16 cellular contexts compared by ENCODE assay signal in the genomic region with DNA sequence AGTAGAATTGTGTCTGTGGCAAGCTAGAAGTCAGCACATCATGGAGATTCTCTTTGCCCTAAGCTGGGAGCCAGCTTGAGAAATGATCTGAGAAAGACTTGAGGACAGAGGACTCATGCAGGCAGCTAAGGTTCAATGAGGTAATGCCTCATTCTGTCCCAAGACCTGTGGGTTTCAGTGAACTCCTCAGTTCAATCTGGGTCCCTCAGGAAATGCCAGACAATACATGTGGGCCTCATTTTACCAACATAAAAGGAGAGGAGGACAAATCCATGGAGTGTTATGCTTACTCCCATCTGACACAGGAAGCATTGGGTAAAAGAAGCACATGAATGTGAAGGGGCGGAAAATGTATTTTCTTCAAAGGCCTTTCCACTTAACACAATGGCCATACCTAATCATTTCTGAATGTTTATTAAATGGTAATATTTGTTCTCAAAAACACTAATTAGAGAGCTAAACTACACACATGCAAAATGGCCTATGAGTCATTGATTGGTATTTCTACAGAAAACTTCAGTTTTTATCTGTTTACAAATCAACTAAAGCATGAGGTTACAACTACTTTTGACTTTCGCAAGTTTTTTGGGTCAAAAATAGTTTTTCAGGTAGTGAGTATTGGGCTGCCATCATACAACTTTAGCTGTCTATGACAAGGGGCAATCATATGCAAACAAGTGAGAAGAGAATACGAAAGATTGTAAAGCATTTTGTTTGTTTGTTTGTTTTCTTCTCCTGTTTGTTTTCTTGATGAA.
A peak's percentile ranks its signal among the peaks of the same experiment; 100 is the strongest.
DNase-seq lines count a peak whose midpoint lies in the region; TF ChIP-seq lines count a peak whose summit lies in the region.
"Had no signal": no experiment of that assay in that cellular context is flagged by ENCODE, and none has a peak within 500 bp of the region (broad histone marks: within the 10 kb centered on the region; RNA-seq: fewer than 3 reads in every experiment).

No MANE protein-coding gene starts in this region.

- DNase-seq in GM23248 (peak; percentile 67), adipocyte (ENCODE audit: low read depth) (peak; percentile 56), fibroblast of pulmonary artery (ENCODE audit: low read depth) (peak; percentile 67), smooth muscle cell (lab: John Stamatoyannopoulos, UW; ENCODE audit: unreplicated experiment) (no peak), NCI-H2171 (lab: John Stamatoyannopoulos, UW) (no peak), NCI-H1105 treated with DMSO at 0.1 percent for 48 hours (lab: John Stamatoyannopoulos, UW) (no peak), amniotic stem cell (lab: John Stamatoyannopoulos, UW) (no peak)
- DNase-seq: activated CD4-positive, alpha-beta T cell treated with anti-CD3 and anti-CD28 coated beads, Interleukin-2, amount 50 U/mL, for 48 hours; activated T-cell treated with anti-CD3 and anti-CD28 coated beads, Interleukin-2, amount 50 U/mL, for 1 hour; NCI-H1436 treated with DMSO at 0.1 percent for 48 hours; NCI-H345; small intestine; T-helper 1 cell had no signal

- 0 out of 2 replicates have a peak overlapping the region, but pooled peaks have one; percentile 21 for H3K9ac ChIP-seq in GM23248
- H3K9ac ChIP-seq in adipocyte (ENCODE audit: low read length), result no peak overlapping the region
- H3K9ac ChIP-seq in smooth muscle cell (ENCODE audit: low read depth), result peak overlapping the region; percentile 33
- H3K9ac ChIP-seq: parathyroid adenoma had no signal

- no peaks in the 10 kb centered on the region for H3K9me2 ChIP-seq in GM23248 (ENCODE audit: insufficient read depth)

- H3K27ac ChIP-seq in GM23248 (peak overlapping the region; percentile 75), smooth muscle cell (ENCODE audit: low read depth) (peak overlapping the region; percentile 87)
- H3K27ac ChIP-seq: parathyroid adenoma, suprapubic skin, VCaP had no signal

- H3K36me3 ChIP-seq in GM23248 (ENCODE audit: low read depth) (no peaks in the 10 kb centered on the region), adipocyte (ENCODE audit: control insufficient read depth, insufficient read depth, low read length, severe bottlenecking) (no peaks in the 10 kb centered on the region), smooth muscle cell (ENCODE audit: low read depth) (no peaks in the 10 kb centered on the region)
- H3K36me3 ChIP-seq: suprapubic skin had no signal

- H4K20me1 ChIP-seq in GM23248 (ENCODE audit: insufficient read depth), result no peaks in the 10 kb centered on the region
- H4K20me1 ChIP-seq in smooth muscle cell (ENCODE audit: low read depth), result no peaks in the 10 kb centered on the region

- H3K4me2 ChIP-seq in GM23248 (ENCODE audit: unreplicated experiment) (peak overlapping the region; percentile 44), smooth muscle cell (peak overlapping the region; percentile 71)

- H3K79me2 ChIP-seq in GM23248 (ENCODE audit: insufficient read depth) (no peaks in the 10 kb centered on the region), smooth muscle cell (ENCODE audit: low read depth) (no peaks in the 10 kb centered on the region)
- H3K79me2 ChIP-seq: parathyroid adenoma had no signal

- H3K27me3 ChIP-seq in GM23248 (replicated peaks; ENCODE audit: insufficient read depth) (no peaks in the 10 kb centered on the region), adipocyte (replicated peaks; ENCODE audit: control insufficient read depth, insufficient read depth, low read length) (no peaks in the 10 kb centered on the region), smooth muscle cell (ENCODE audit: low read depth) (no peaks in the 10 kb centered on the region)
- H3K27me3 ChIP-seq: suprapubic skin had no signal

- no peak overlapping the region for H3K4me3 ChIP-seq in GM23248
- no peak overlapping the region for H3K4me3 ChIP-seq in adipocyte (ENCODE audit: low read length)
- no peak overlapping the region for H3K4me3 ChIP-seq in fibroblast of pulmonary artery (replicated peaks; ENCODE audit: low read depth, low read length)
- no peak overlapping the region for H3K4me3 ChIP-seq in smooth muscle cell
- H3K4me3 ChIP-seq: suprapubic skin had no signal

- TF ChIP-seq CTCF in fibroblast of pulmonary artery (IDR thresholded peaks at IDR 0.05; ENCODE audit: low read length, missing control alignments), result no peak
- TF ChIP-seq CTCF in smooth muscle cell (IDR thresholded peaks at IDR 0.05; ENCODE audit: borderline replicate concordance, insufficient read depth, poor library complexity, severe bottlenecking), result no peak

- WGBS in GM23248 (ENCODE audit: low coverage in 1 of 2, low lambda C conversion rate in 2 of 2, missing lambda C conversion rate in 2 of 2), 2 experiments, result 85 to 89% methylated on average over 3 of the region's 3 CpGs
- 78% methylated on average over 3 of the region's 3 CpGs for whole genome bisulfite sequencing in smooth muscle cell (ENCODE audit: low lambda C conversion rate)

- H3K4me1 ChIP-seq in GM23248 (ENCODE audit: insufficient read depth) (peaks cover 30% of the 10 kb centered on the region), adipocyte (ENCODE audit: control insufficient read depth, insufficient read depth, low read length) (peaks cover 29% of the 10 kb centered on the region), smooth muscle cell (ENCODE audit: low read depth) (no peaks in the 10 kb centered on the region)
- H3K4me1 ChIP-seq: parathyroid adenoma, suprapubic skin had no signal

- H3F3A ChIP-seq in GM23248 (ENCODE audit: insufficient read depth), result peaks cover 28% of the 10 kb centered on the region
- H3F3A ChIP-seq in smooth muscle cell (ENCODE audit: low read depth), result no peaks in the 10 kb centered on the region

- H2AFZ ChIP-seq in GM23248, result peak overlapping the region; percentile 39
- H2AFZ ChIP-seq in smooth muscle cell (ENCODE audit: low read depth), result peak overlapping the region; percentile 45
- H2AFZ ChIP-seq: parathyroid adenoma had no signal

- H3K9me3 ChIP-seq in GM23248 (ENCODE audit: low read depth), result no peaks in the 10 kb centered on the region
- no peaks in the 10 kb centered on the region for H3K9me3 ChIP-seq in adipocyte (ENCODE audit: control insufficient read depth, low read length)
- no peaks in the 10 kb centered on the region for H3K9me3 ChIP-seq in smooth muscle cell (replicated peaks; ENCODE audit: low read depth)
- H3K9me3 ChIP-seq: suprapubic skin had no signal

- in situ Hi-C loops in GM23248 (cut with MboI), result no loop called here

Comparison
In these comparisons a context has a peak if more than half of its experiments do, and no peak if none do; other contexts are left out.
1. DNase-seq: peak in GM23248 (single experiment), adipocyte (single experiment) and fibroblast of pulmonary artery (single experiment); none in smooth muscle cell (single experiment), NCI-H2171 (single experiment), NCI-H1105 treated with DMSO at 0.1 percent for 48 hours (single experiment) and amniotic stem cell (single experiment).